17 cellular contexts compared by ENCODE assay signal in the genomic region with DNA sequence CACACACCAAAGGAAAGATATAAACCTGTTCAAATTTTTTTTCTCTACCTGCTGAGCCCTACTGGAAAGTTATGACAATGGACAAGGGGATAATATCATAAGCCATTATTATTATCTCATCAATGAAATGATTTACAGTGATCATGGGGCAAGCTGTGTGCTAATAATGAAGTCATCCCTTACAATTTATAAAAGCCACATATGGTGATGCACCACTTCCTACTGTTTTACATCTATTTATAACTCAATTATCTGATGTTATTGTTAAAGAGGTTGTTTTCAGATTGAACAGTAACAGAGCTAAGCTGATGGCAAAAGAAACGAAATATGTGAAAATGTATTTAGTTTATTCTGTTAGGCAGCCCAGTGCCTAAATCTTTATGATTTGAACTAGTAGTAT.
A peak's percentile ranks its signal among the peaks of the same experiment; 100 is the strongest.
DNase-seq lines count a peak whose midpoint lies in the region; ATAC-seq and TF ChIP-seq lines count a peak whose summit lies in the region.
"Had no signal": no experiment of that assay in that cellular context is flagged by ENCODE, and none has a peak within 500 bp of the region (broad histone marks: within the 10 kb centered on the region; RNA-seq: fewer than 3 reads in every experiment).

No MANE protein-coding gene starts in this region.

- intact Hi-C loops in MCF 10A (cut with micrococcal nuclease), result no loop called here

- H3K4me2 ChIP-seq in mesenchymal stem cell (ENCODE audit: low read length, poor library complexity, severe bottlenecking) (no peak overlapping the region), trophoblast cell (ENCODE audit: low read length) (no peak overlapping the region)
- H3K4me2 ChIP-seq: BLaER1 had no signal

- H2BK5ac ChIP-seq in mesenchymal stem cell (ENCODE audit: low read depth, low read length, poor library complexity, severe bottlenecking), result no peak overlapping the region
- H2BK5ac ChIP-seq in trophoblast cell (ENCODE audit: low read depth, low read length, poor library complexity), result no peak overlapping the region

- CTCF ChIA-PET in AG04449 (lab: Yijun Ruan, JAX), result no interaction called here
- CTCF ChIA-PET in MCF 10A (lab: Yijun Ruan, JAX), result interaction anchor here (0.7 kb wide), 1 partner anchor 17 kb away, joined by 3 read pairs; no protein-coding TSS in a partner anchor

- no peaks in the 10 kb centered on the region for H3K79me2 ChIP-seq in trophoblast cell (ENCODE audit: control insufficient read depth, insufficient read depth, low read length, poor library complexity)

- DNase-seq in AG04449 (ENCODE audit: low read depth, low spot score), result no peak
- peak; percentile 79 for DNase-seq in HCEC 1CT
- no peak for DNase-seq in MCF 10A (ENCODE audit: unreplicated experiment)
- peak; percentile 9 for DNase-seq in mesenchymal stem cell
- DNase-seq in trophoblast cell, result no peak
- no peak for DNase-seq in T-helper 2 cell treated with Interferon-gamma antibody and Interleukin-4, amounts not matched to agents 5 μg/mL and 100 μg/mL, for 36 hours (ENCODE audit: low spot score)
- no peak for DNase-seq in pons (ENCODE audit: low spot score)
- DNase-seq: midbrain; NCI-H526; stimulated activated CD4-positive, alpha-beta T cell treated with anti-CD3 and anti-CD28 coated beads, Interleukin-2, amount 100 ng/mL, for 48 hours had no signal

- H3K23ac ChIP-seq in mesenchymal stem cell (ENCODE audit: low read length in 2 of 2) (no peak overlapping the region), trophoblast cell (ENCODE audit: low read length) (no peak overlapping the region)

- H3K27ac Mint-ChIP-seq in MCF 10A (ENCODE audit: low read depth, unreplicated experiment), result peak overlapping the region; percentile 79
- no peak overlapping the region for H3K27ac Mint-ChIP-seq in T-helper 2 cell treated with Interferon-gamma antibody and Interleukin-4, amounts not matched to agents 5 μg/mL and 100 μg/mL, for 36 hours
- H3K27ac Mint-ChIP-seq: activated naive CD4-positive, alpha-beta T cell treated with anti-CD3 and anti-CD28 coated beads, Interleukin-2, amount 50 U/mL, for 24 hours; stimulated activated memory B cell treated with anti-CD40 and anti-IgM and Interleukin-4, amounts not matched to agents 10 μg/mL and 1 μg/mL and 100 μg/mL, for 72 hours had no signal

- H3K4me1 Mint-ChIP-seq in MCF 10A (ENCODE audit: insufficient read depth, unreplicated experiment), result no peaks in the 10 kb centered on the region
- no peaks in the 10 kb centered on the region for H3K4me1 Mint-ChIP-seq in T-helper 2 cell treated with Interferon-gamma antibody and Interleukin-4, amounts not matched to agents 5 μg/mL and 100 μg/mL, for 36 hours (ENCODE audit: low read depth)
- H3K4me1 Mint-ChIP-seq: activated naive CD4-positive, alpha-beta T cell treated with anti-CD3 and anti-CD28 coated beads, Interleukin-2, amount 50 U/mL, for 24 hours; stimulated activated memory B cell treated with anti-CD40 and anti-IgM and Interleukin-4, amounts not matched to agents 10 μg/mL and 1 μg/mL and 100 μg/mL, for 72 hours had no signal

- no peaks in the 10 kb centered on the region for H3K9me3 ChIP-seq in mesenchymal stem cell (ENCODE audit: control insufficient read depth, low read length)
- no peaks in the 10 kb centered on the region for H3K9me3 ChIP-seq in trophoblast cell (ENCODE audit: insufficient read depth, low read depth, low read length)
- H3K9me3 ChIP-seq: BLaER1, prostate gland had no signal

- TF ChIP-seq CTCF in AG04449 (IDR thresholded peaks at IDR 0.05; ENCODE audit: insufficient read depth, low read length, missing control alignments), result no peak
- no peak for TF ChIP-seq CTCF in MCF 10A (IDR thresholded peaks at IDR 0.05; ENCODE audit: unreplicated experiment)

- H3K18ac ChIP-seq in mesenchymal stem cell (ENCODE audit: low read depth in 1 of 2, low read length in 2 of 2) (no peak overlapping the region), trophoblast cell (ENCODE audit: low read length) (no peak overlapping the region)

- WGBS in mesenchymal stem cell, result 91% methylated on average over 1 of the region's 1 CpG
- WGBS in trophoblast cell (ENCODE audit: extremely low coverage, insufficient coverage, insufficient read length), result no CpG with 5 or more reads among the region's 1 CpG

- H3K27me3 ChIP-seq in mesenchymal stem cell (ENCODE audit: control insufficient read depth in 1 of 2, insufficient read depth in 1 of 2, low read length in 2 of 2), result no peaks in the 10 kb centered on the region
- H3K27me3 ChIP-seq in trophoblast cell (ENCODE audit: insufficient read depth, low read length), result no peaks in the 10 kb centered on the region
- H3K27me3 ChIP-seq: BLaER1 had no signal

- H3K79me1 ChIP-seq in mesenchymal stem cell (replicated peaks; ENCODE audit: low read length, poor library complexity, severe bottlenecking) (no peaks in the 10 kb centered on the region), trophoblast cell (ENCODE audit: low read length) (no peaks in the 10 kb centered on the region)

- POLR2A ChIA-PET in AG04449 (lab: Yijun Ruan, JAX) (no interaction called here), MCF 10A (lab: Yijun Ruan, JAX) (interaction anchor here (0.5 to 0.7 kb wide), 2 partner anchors 9 to 125 kb away, joined by 3 to 4 read pairs; no protein-coding TSS in a partner anchor)

- BruUV-seq in MCF 10A (replicated peaks; lab: Mats Ljungman, UMichigan), result no TSS peak

- no peaks in the 10 kb centered on the region for H3K36me3 Mint-ChIP-seq in MCF 10A (ENCODE audit: insufficient read depth, unreplicated experiment)
- H3K36me3 Mint-ChIP-seq in T-helper 2 cell treated with Interferon-gamma antibody and Interleukin-4, amounts not matched to agents 5 μg/mL and 100 μg/mL, for 36 hours (ENCODE audit: low read depth), result no peaks in the 10 kb centered on the region
- H3K36me3 Mint-ChIP-seq: activated naive CD4-positive, alpha-beta T cell treated with anti-CD3 and anti-CD28 coated beads, Interleukin-2, amount 50 U/mL, for 24 hours; stimulated activated memory B cell treated with anti-CD40 and anti-IgM and Interleukin-4, amounts not matched to agents 10 μg/mL and 1 μg/mL and 100 μg/mL, for 72 hours had no signal

- H3K27ac ChIP-seq in mesenchymal stem cell (ENCODE audit: low read length, poor library complexity, severe bottlenecking), result no peak overlapping the region
- H3K27ac ChIP-seq in trophoblast cell (ENCODE audit: low read depth, low read length), result no peak overlapping the region
- H3K27ac ChIP-seq: BLaER1, prostate gland had no signal

- peak overlapping the region; percentile 67 for H3K4me3 Mint-ChIP-seq in MCF 10A (ENCODE audit: unreplicated experiment)
- no peak overlapping the region for H3K4me3 Mint-ChIP-seq in T-helper 2 cell treated with Interferon-gamma antibody and Interleukin-4, amounts not matched to agents 5 μg/mL and 100 μg/mL, for 36 hours
- H3K4me3 Mint-ChIP-seq: activated naive CD4-positive, alpha-beta T cell treated with anti-CD3 and anti-CD28 coated beads, Interleukin-2, amount 50 U/mL, for 24 hours; stimulated activated memory B cell treated with anti-CD40 and anti-IgM and Interleukin-4, amounts not matched to agents 10 μg/mL and 1 μg/mL and 100 μg/mL, for 72 hours had no signal

- no peak overlapping the region for H4K91ac ChIP-seq in mesenchymal stem cell (ENCODE audit: low read length)
- no peak overlapping the region for H4K91ac ChIP-seq in trophoblast cell (ENCODE audit: low read depth, low read length)

- H3K4me3 ChIP-seq in AG04449 (ENCODE audit: low read depth, low read length) (peak overlapping the region; percentile 42), mesenchymal stem cell (ENCODE audit: insufficient read depth in 1 of 2, low read depth in 1 of 2, low read length in 2 of 2) (peak overlapping the region in 1 of 2 experiments; percentile 73), trophoblast cell (ENCODE audit: low read depth, low read length) (no peak overlapping the region)
- H3K4me3 ChIP-seq: BLaER1, prostate gland had no signal

- H2AFZ ChIP-seq in mesenchymal stem cell (ENCODE audit: low read depth, low read length), result no peak overlapping the region
- no peak overlapping the region for H2AFZ ChIP-seq in trophoblast cell (ENCODE audit: insufficient read depth, low read length, poor library complexity)

- H3K4ac ChIP-seq in mesenchymal stem cell (ENCODE audit: low read depth in 1 of 2, low read length in 2 of 2) (no peak overlapping the region), trophoblast cell (ENCODE audit: low read depth, low read length) (no peak overlapping the region)

- no peak overlapping the region for H2BK12ac ChIP-seq in mesenchymal stem cell (ENCODE audit: low read length in 2 of 2)
- H2BK12ac ChIP-seq in trophoblast cell (ENCODE audit: low read length), result no peak overlapping the region

- H2BK15ac ChIP-seq in mesenchymal stem cell (ENCODE audit: low read depth, poor library complexity, severe bottlenecking), result no peak overlapping the region

- no peak overlapping the region for H2BK120ac ChIP-seq in mesenchymal stem cell (ENCODE audit: low read depth, low read length)
- H2BK120ac ChIP-seq in trophoblast cell (ENCODE audit: insufficient read depth, low read length, poor library complexity), result no peak overlapping the region

- H4K12ac ChIP-seq in trophoblast cell (ENCODE audit: low read depth, low read length), result no peak overlapping the region

- H2AK5ac ChIP-seq in mesenchymal stem cell (ENCODE audit: low read length, severe bottlenecking) (no peak overlapping the region), trophoblast cell (ENCODE audit: low read length) (no peak overlapping the region)

- H3K9ac ChIP-seq in mesenchymal stem cell (ENCODE audit: low read length), result peak overlapping the region; percentile 89
- no peak overlapping the region for H3K9ac ChIP-seq in trophoblast cell (ENCODE audit: low read length)
- H3K9ac ChIP-seq: BLaER1 had no signal

- H4K8ac ChIP-seq in mesenchymal stem cell (ENCODE audit: low read length), result no peak overlapping the region
- no peak overlapping the region for H4K8ac ChIP-seq in trophoblast cell (ENCODE audit: low read depth, low read length)

- ATAC-seq in HG02610 (IDR thresholded peaks at IDR 0.05; ENCODE audit: unreplicated experiment), result no peak
- ATAC-seq: esophagus mucosa; HepG2; stimulated activated memory B cell treated with anti-CD40 and anti-IgM and Interleukin-4, amounts not matched to agents 10 μg/mL and 1 μg/mL and 100 μg/mL, for 72 hours had no signal

- H3K36me3 ChIP-seq in mesenchymal stem cell (ENCODE audit: control insufficient read depth in 1 of 2, insufficient read depth in 2 of 2, low read depth in 1 of 2, low read length in 2 of 2), result no peaks in the 10 kb centered on the region
- H3K36me3 ChIP-seq in trophoblast cell (ENCODE audit: control insufficient read depth in 1 of 2, insufficient read depth in 2 of 2, low read length in 2 of 2), result no peaks in the 10 kb centered on the region
- H3K36me3 ChIP-seq: BLaER1, prostate gland had no signal

- H3K14ac ChIP-seq in mesenchymal stem cell (ENCODE audit: low read length in 2 of 2) (no peak overlapping the region), trophoblast cell (ENCODE audit: low read length) (no peak overlapping the region)

- H3K4me1 ChIP-seq in mesenchymal stem cell (ENCODE audit: control insufficient read depth, insufficient read depth, low read depth, low read length) (no peaks in the 10 kb centered on the region), trophoblast cell (ENCODE audit: control insufficient read depth in 1 of 2, insufficient read depth in 2 of 2, low read length in 2 of 2) (no peaks in the 10 kb centered on the region)
- H3K4me1 ChIP-seq: BLaER1, prostate gland had no signal

- H3K27me3 Mint-ChIP-seq in MCF 10A (ENCODE audit: insufficient read depth, unreplicated experiment), result no peaks in the 10 kb centered on the region
- no peaks in the 10 kb centered on the region for H3K27me3 Mint-ChIP-seq in T-helper 2 cell treated with Interferon-gamma antibody and Interleukin-4, amounts not matched to agents 5 μg/mL and 100 μg/mL, for 36 hours (ENCODE audit: low read depth)
- H3K27me3 Mint-ChIP-seq: activated naive CD4-positive, alpha-beta T cell treated with anti-CD3 and anti-CD28 coated beads, Interleukin-2, amount 50 U/mL, for 24 hours; stimulated activated memory B cell treated with anti-CD40 and anti-IgM and Interleukin-4, amounts not matched to agents 10 μg/mL and 1 μg/mL and 100 μg/mL, for 72 hours had no signal

- no peaks in the 10 kb centered on the region for H3K9me3 Mint-ChIP-seq in MCF 10A (ENCODE audit: unreplicated experiment)
- peaks cover 7% of the 10 kb centered on the region for H3K9me3 Mint-ChIP-seq in T-helper 2 cell treated with Interferon-gamma antibody and Interleukin-4, amounts not matched to agents 5 μg/mL and 100 μg/mL, for 36 hours
- H3K9me3 Mint-ChIP-seq: activated naive CD4-positive, alpha-beta T cell treated with anti-CD3 and anti-CD28 coated beads, Interleukin-2, amount 50 U/mL, for 24 hours; stimulated activated memory B cell treated with anti-CD40 and anti-IgM and Interleukin-4, amounts not matched to agents 10 μg/mL and 1 μg/mL and 100 μg/mL, for 72 hours had no signal

Comparison
In these comparisons a context has a peak if more than half of its experiments do, and no peak if none do; other contexts are left out.
1. DNase-seq: peak in HCEC 1CT (single experiment) and mesenchymal stem cell (single experiment); none in AG04449 (single experiment), MCF 10A (single experiment), trophoblast cell (0 of 2), T-helper 2 cell treated with Interferon-gamma antibody and Interleukin-4, amounts not matched to agents 5 μg/mL and 100 μg/mL, for 36 hours (single experiment) and pons (single experiment).